In genomic region chr13:40961224-40961623, GRCh38 we compare ENCODE assay signal across 15 cellular contexts. TPM values are rescaled to one million over a fixed set of nuclear protein-coding genes. Genes with fewer than 3 reads are reported as not detected.
A peak's percentile ranks its signal among the peaks of the same experiment; 100 is the strongest.
DNase-seq lines count a peak whose midpoint lies in the region; ATAC-seq lines count a peak whose summit lies in the region.
"Had no signal": no experiment of that assay in that cellular context is flagged by ENCODE, and none has a peak within 500 bp of the region (broad histone marks: within the 10 kb centered on the region; RNA-seq: fewer than 3 reads in every experiment).

No MANE protein-coding gene starts in this region.

- intact Hi-C loops in CD4-positive, alpha-beta memory T cell (cut with micrococcal nuclease) = loop anchor here (2.0 kb wide), 1 partner anchor 14 kb away; no protein-coding TSS in a partner anchor

- no peak for DNase-seq in CD4-positive, alpha-beta memory T cell
- DNase-seq in SIG-M5 treated with dmso at 0.1 percent for 504 hours (lab: John Stamatoyannopoulos, UW; ENCODE audit: unreplicated experiment) (peak; percentile 93), immature natural killer cell (no peak), ureter (ENCODE audit: low spot score) (no peak), ecto neural progenitor cell (ENCODE audit: low spot score) (no peak)
- no peak for DNase-seq in stimulated activated CD4-positive, alpha-beta T cell treated with anti-CD3 and anti-CD28 coated beads, Interleukin-12 subunit alpha, Interleukin-12 subunit beta, amount 100 ng/mL, for 4 hours
- DNase-seq in activated CD8-positive, alpha-beta memory T cell treated with anti-CD3 and anti-CD28 coated beads, Interleukin-2, amount 50 U/mL, for 48 hours = no peak
- DNase-seq: activated CD4-positive, CD25-positive, alpha-beta regulatory T cell treated with anti-CD3 and anti-CD28 coated beads, Interleukin-2, amount 50 U/mL, for 72 hours; anterior cingulate cortex; DMS153; heart right ventricle; mammary epithelial cell; NCI-H146; PC-9 had no signal

- H3K27ac Mint-ChIP-seq in CD4-positive, alpha-beta memory T cell = peak overlapping the region in 6 of 7 donors; percentile 9 to 88 (median 50)
- peak overlapping the region; percentile 7 to 70 (median 46) for H3K27ac Mint-ChIP-seq in immature natural killer cell

- ATAC-seq in GM21529 (IDR thresholded peaks at IDR 0.05; ENCODE audit: unreplicated experiment) = peak; percentile 47
- ATAC-seq: heart right ventricle had no signal

- H3K4me3 Mint-ChIP-seq in CD4-positive, alpha-beta memory T cell = peak overlapping the region in 6 of 8 donors; percentile 52 to 79 (median 68)
- H3K4me3 Mint-ChIP-seq in immature natural killer cell = peak overlapping the region in 4 of 5 donors; percentile 31 to 74 (median 47)

- H3K36me3 Mint-ChIP-seq in CD4-positive, alpha-beta memory T cell = peaks cover 31 to 55% of the 10 kb centered on the region in 2 donors
- peaks cover 6 to 15% (median 9%) of the 10 kb centered on the region in 3 donors for H3K36me3 Mint-ChIP-seq in immature natural killer cell

- peaks cover 68% of the 10 kb centered on the region for H3K4me1 ChIP-seq in CD4-positive, alpha-beta memory T cell (ENCODE audit: insufficient read depth, low read length)

- CTCF ChIA-PET in CD4-positive, alpha-beta memory T cell (lab: Charles Lee; ENCODE audit: partially characterized antibody) = interaction anchor here (0.6 to 1.7 kb wide), 3 partner anchors 10 to 31 kb away, joined by 3 to 5 read pairs (median 4); no protein-coding TSS in a partner anchor

- H3K4me1 Mint-ChIP-seq in CD4-positive, alpha-beta memory T cell = peaks cover 59 to 88% (median 72%) of the 10 kb centered on the region in 4 donors
- H3K4me1 Mint-ChIP-seq in immature natural killer cell = peaks cover 83 to 87% of the 10 kb centered on the region in 2 donors

- no peaks in the 10 kb centered on the region for H3K27me3 Mint-ChIP-seq in CD4-positive, alpha-beta memory T cell
- peaks cover 0 to 2% (median 0%) of the 10 kb centered on the region in 3 donors for H3K27me3 Mint-ChIP-seq in immature natural killer cell (ENCODE audit: low read depth in 3 of 3)

- peaks cover 20% of the 10 kb centered on the region for H3K36me3 ChIP-seq in CD4-positive, alpha-beta memory T cell (ENCODE audit: insufficient read depth, low read length)

- H3K9me3 Mint-ChIP-seq in CD4-positive, alpha-beta memory T cell = peaks cover 0 to 1% (median 0%) of the 10 kb centered on the region in 8 donors
- H3K9me3 Mint-ChIP-seq in immature natural killer cell = no peaks in the 10 kb centered on the region

- no peaks in the 10 kb centered on the region for H3K9me3 ChIP-seq in CD4-positive, alpha-beta memory T cell (ENCODE audit: control insufficient read depth in 1 of 2, low read length in 2 of 2)
- H3K9me3 ChIP-seq: heart right ventricle had no signal

- no peak overlapping the region for H3K4me3 ChIP-seq in CD4-positive, alpha-beta memory T cell (ENCODE audit: low read length in 2 of 2)
- H3K4me3 ChIP-seq: PC-9 had no signal

- no peaks in the 10 kb centered on the region for H3K27me3 ChIP-seq in CD4-positive, alpha-beta memory T cell (ENCODE audit: insufficient read depth, low read length)
- H3K27me3 ChIP-seq: heart right ventricle had no signal

- POLR2A ChIA-PET in CD4-positive, alpha-beta memory T cell (lab: Charles Lee; ENCODE audit: partially characterized antibody) = interaction anchor here (0.6 to 2.5 kb wide), 5 partner anchors 18 to 99 kb away, joined by 3 to 12 read pairs (median 4); partner anchors contain the start of gene ELF1

- H3K27ac ChIP-seq in CD4-positive, alpha-beta memory T cell (ENCODE audit: low read depth, low read length) = no peak overlapping the region
- H3K27ac ChIP-seq: PC-9 had no signal

RNA-seq across cellular contexts. Expression of gene ELF1, which starts 57.9 kb away (rescaled TPM):
- 100 to 1,000 TPM; 188 to 192 TPM for total RNA-seq in CD4-positive, alpha-beta memory T cell
- polyA plus RNA-seq in CD4-positive, alpha-beta memory T cell = 100 to 1,000 TPM; 136 to 149 TPM
- 100 to 1,000 TPM in 1 of 3 donors, 10 to 100 TPM in 2; 76.8 to 128 (median 92.9) TPM for polyA plus RNA-seq in immature natural killer cell
- 124 TPM for total RNA-seq in ureter
